ENCODE assay signal across 17 cellular contexts in genomic region chr13:113420833-113421600, GRCh38. TPM values are rescaled to one million over a fixed set of nuclear protein-coding genes. Genes with fewer than 3 reads are reported as not detected.
A peak's percentile ranks its signal among the peaks of the same experiment; 100 is the strongest.
DNase-seq lines count a peak whose midpoint lies in the region; ATAC-seq, FAIRE-seq and TF ChIP-seq lines count a peak whose summit lies in the region.
"Had no signal": no experiment of that assay in that cellular context is flagged by ENCODE, and none has a peak within 500 bp of the region (broad histone marks: within the 10 kb centered on the region; RNA-seq: fewer than 3 reads in every experiment).

No MANE protein-coding gene starts in this region.

- ATAC-seq in heart left ventricle (peak; percentile 10 to 25 (median 16)), HG03196 (IDR thresholded peaks at IDR 0.05; ENCODE audit: unreplicated experiment) (no peak), HG03520 (IDR thresholded peaks at IDR 0.05; ENCODE audit: unreplicated experiment) (no peak)
- ATAC-seq: naive thymus-derived CD4-positive, alpha-beta T cell had no signal

- intact Hi-C loops in heart left ventricle (cut with DNase I) (no loop called here), left ventricle myocardium inferior (cut with micrococcal nuclease) (no loop called here)

- H3K4me1 ChIP-seq in heart left ventricle (peaks cover 0 to 5% (median 0%) of the 10 kb centered on the region in 12 donors), left ventricle myocardium inferior (no peaks in the 10 kb centered on the region), SK-N-SH (ENCODE audit: control insufficient read depth in 1 of 2, insufficient read depth in 2 of 2, low read depth in 1 of 2, low read length in 1 of 2) (peaks cover 0 to 18% of the 10 kb centered on the region in 2 experiments; a peak in 2 of 4 replicates), hepatocyte (ENCODE audit: insufficient read depth) (peaks cover 11% of the 10 kb centered on the region)
- H3K4me1 ChIP-seq: colonic mucosa had no signal

- H4K20me1 ChIP-seq in SK-N-SH (ENCODE audit: insufficient read depth): no peaks in the 10 kb centered on the region
- H4K20me1 ChIP-seq in hepatocyte (ENCODE audit: insufficient read depth, poor library complexity, severe bottlenecking): no peaks in the 10 kb centered on the region

- no peaks in the 10 kb centered on the region for H3F3A ChIP-seq in SK-N-SH (replicated peaks; ENCODE audit: insufficient read depth)

- TF ChIP-seq EP300 in SK-N-SH (IDR thresholded peaks at IDR 0.05; ENCODE audit: borderline replicate concordance in 1 of 2, low read depth in 1 of 2, low read length in 1 of 2): no peak

- CTCF ChIA-PET in SK-N-SH (lab: Yijun Ruan, JAX): no interaction called here

- H3K27ac ChIP-seq in heart left ventricle (peak overlapping the region in 1 of 12 donors; percentile 82), left ventricle myocardium inferior (replicated peaks) (no peak overlapping the region), SK-N-SH (ENCODE audit: low read depth in 2 of 2, low read length in 1 of 2) (peak overlapping the region in 1 of 2 experiments; percentile 87; a peak in 2 of 4 replicates), hepatocyte (peak overlapping the region; percentile 85)
- H3K27ac ChIP-seq: colonic mucosa had no signal

- H3K79me2 ChIP-seq in SK-N-SH (ENCODE audit: insufficient read depth) (no peaks in the 10 kb centered on the region), hepatocyte (no peaks in the 10 kb centered on the region)

- peaks cover 0 to 58% (median 10%) of the 10 kb centered on the region in 9 donors for H3K36me3 ChIP-seq in heart left ventricle
- peaks cover 43% of the 10 kb centered on the region for H3K36me3 ChIP-seq in left ventricle myocardium inferior
- no peaks in the 10 kb centered on the region for H3K36me3 ChIP-seq in SK-N-SH (replicated peaks in 1 of 2; ENCODE audit: control insufficient read depth in 1 of 2, insufficient read depth in 2 of 2, low read length in 1 of 2)
- no peaks in the 10 kb centered on the region for H3K36me3 ChIP-seq in hepatocyte (replicated peaks; ENCODE audit: insufficient read depth, low read depth)
- H3K36me3 ChIP-seq: colonic mucosa had no signal

- H2AFZ ChIP-seq in SK-N-SH (ENCODE audit: low read depth) (no peak overlapping the region), hepatocyte (no peak overlapping the region)

- TF ChIP-seq POLR2A in heart left ventricle (IDR thresholded peaks at IDR 0.05): no peak

- no peak overlapping the region for H3K9ac ChIP-seq in SK-N-SH

- peak; percentile 17 for FAIRE-seq in urothelium cell line (lab: Jason Lieb, UNC)
- FAIRE-seq: endothelial cell of umbilical vein had no signal

- H3K4me3 ChIP-seq in heart left ventricle (no peak overlapping the region), left ventricle myocardium inferior (no peak overlapping the region), SK-N-SH (ENCODE audit: low read depth in 2 of 2, low read length in 1 of 2) (no peak overlapping the region), hepatocyte (no peak overlapping the region)
- H3K4me3 ChIP-seq: colonic mucosa had no signal

- H3K9me2 ChIP-seq in SK-N-SH: no peaks in the 10 kb centered on the region
- H3K9me2 ChIP-seq in hepatocyte (replicated peaks; ENCODE audit: insufficient read depth): no peaks in the 10 kb centered on the region

- H3K4me2 ChIP-seq in SK-N-SH (no peak overlapping the region), hepatocyte (peak overlapping the region; percentile 34)

- TF ChIP-seq RAD21 in SK-N-SH (IDR thresholded peaks at IDR 0.05; ENCODE audit: low read length): no peak

- WGBS in heart left ventricle, 4 donors: 72 to 85% (median 77%) methylated on average over 11 to 38 of the region's 38 CpGs
- 47% methylated on average over 33 of the region's 38 CpGs for WGBS in SK-N-SH (ENCODE audit: low lambda C conversion rate)
- WGBS in hepatocyte (ENCODE audit: low lambda C conversion rate, missing lambda C conversion rate): 86% methylated on average over 15 of the region's 38 CpGs

- H3K9me3 ChIP-seq in heart left ventricle (no peaks in the 10 kb centered on the region), left ventricle myocardium inferior (replicated peaks) (no peaks in the 10 kb centered on the region), SK-N-SH (no peaks in the 10 kb centered on the region), hepatocyte (ENCODE audit: low read depth) (no peaks in the 10 kb centered on the region)
- H3K9me3 ChIP-seq: colonic mucosa had no signal

- DNase-seq in heart left ventricle: peak in 2 of 5 donors; percentile 27 to 29
- no peak for DNase-seq in left ventricle myocardium inferior
- DNase-seq in SK-N-SH: peak; percentile 78
- no peak for DNase-seq in hepatocyte (ENCODE audit: low spot score)
- DNase-seq in urothelium cell line (ENCODE audit: low spot score): peak; percentile 32
- DNase-seq in DMS79 treated with DMSO at 0.1 percent for 48 hours (lab: John Stamatoyannopoulos, UW): no peak
- DNase-seq: activated gamma-delta T cell; anterior cingulate cortex; colonic mucosa; immature natural killer cell; naive thymus-derived CD4-positive, alpha-beta T cell; NCI-H2081 treated with DMSO at 0.1 percent for 48 hours; NCI-H526 treated with DMSO at 0.1 percent for 48 hours; stimulated activated naive CD4-positive, alpha-beta T cell treated with Interleukin-2 at 50 U/mL for 16 hours had no signal

- POLR2A ChIA-PET in SK-N-SH (lab: Yijun Ruan, JAX): no interaction called here

- H3K27me3 ChIP-seq in heart left ventricle: no peaks in the 10 kb centered on the region
- H3K27me3 ChIP-seq in left ventricle myocardium inferior (ENCODE audit: low read depth): no peaks in the 10 kb centered on the region
- H3K27me3 ChIP-seq in SK-N-SH (ENCODE audit: insufficient read depth): no peaks in the 10 kb centered on the region
- H3K27me3 ChIP-seq in hepatocyte: no peaks in the 10 kb centered on the region
- H3K27me3 ChIP-seq: colonic mucosa had no signal

- TF ChIP-seq CTCF in heart left ventricle (IDR thresholded peaks at IDR 0.05): no peak
- no peak for TF ChIP-seq CTCF in left ventricle myocardium inferior (IDR thresholded peaks at IDR 0.05; ENCODE audit: borderline replicate concordance)
- no peak for TF ChIP-seq CTCF in SK-N-SH (IDR thresholded peaks at IDR 0.05)
- no peak for TF ChIP-seq CTCF in hepatocyte (IDR thresholded peaks at IDR 0.05; ENCODE audit: poor library complexity)

TF ChIP-seq in SK-N-SH, 30 proteins besides CTCF, POLR2A, EP300 and RAD21:
- TF ChIP-seq YY1 (IDR thresholded peaks at IDR 0.05; ENCODE audit: low read depth): no peak
TF ChIP-seq in SK-N-SH: peak in this region for 0.

RNA-seq across cellular contexts. Expression of gene ADPRHL1, which starts 32.3 kb away (rescaled TPM):
- 100 to 1,000 TPM; 329 to 774 (median 572) TPM for total RNA-seq in heart left ventricle
- polyA plus RNA-seq in heart left ventricle: 100 to 1,000 TPM; 160 to 252 TPM
- 484 TPM for total RNA-seq in left ventricle myocardium inferior
- polyA plus RNA-seq in SK-N-SH (2012; rRNA removed): 1.0 and 1.2 TPM in 2 replicates
- 0.64 and 0.81 TPM in 2 replicates for polyA plus RNA-seq in SK-N-SH (2012; cell fraction: cytosol; rRNA removed)
- polyA plus RNA-seq in SK-N-SH (2012; cell fraction: nucleus; rRNA removed): 4.6 and 4.9 TPM in 2 replicates
- total RNA-seq in hepatocyte: 1.1 and 1.2 TPM in 2 replicates
- polyA plus RNA-seq in hepatocyte: 0.58 and 1.0 TPM in 2 replicates

RNA-seq across cellular contexts. Expression of gene GRTP1, which starts 57.1 kb away (rescaled TPM):
- total RNA-seq in heart left ventricle (under 1 TPM in 7 of 9 donors, not detected in 2; 0.36 to 1.00 (median 0.61) TPM), left ventricle myocardium inferior (1.6 TPM), hepatocyte (20.3 and 22.7 TPM in 2 replicates)
- polyA plus RNA-seq in heart left ventricle (1 to 10 TPM; 1.3 to 3.5 TPM), SK-N-SH (2012; rRNA removed) (8.0 and 10.2 TPM in 2 replicates), hepatocyte (20.4 and 22.1 TPM in 2 replicates)
- polyA plus RNA-seq in SK-N-SH (2012; cell fraction: cytosol; rRNA removed): 8.0 and 9.0 TPM in 2 replicates
- 15.9 and 16.6 TPM in 2 replicates for polyA plus RNA-seq in SK-N-SH (2012; cell fraction: nucleus; rRNA removed)
- total RNA-seq: endothelial cell of umbilical vein had no signal
- polyA plus RNA-seq: endothelial cell of umbilical vein had no signal

Comparison
In these comparisons a context has a peak if more than half of its experiments do, and no peak if none do; other contexts are left out.
1. ATAC-seq: peak in heart left ventricle (4 of 4); none in HG03196 (single experiment) and HG03520 (single experiment).
2. DNase-seq: peak in SK-N-SH (single experiment) and urothelium cell line (single experiment); none in left ventricle myocardium inferior (single experiment), hepatocyte (single experiment) and DMS79 treated with DMSO at 0.1 percent for 48 hours (single experiment).
3. RNA of gene ADPRHL1, which starts 32.3 kb away (total RNA-seq): 329 to 774 TPM in heart left ventricle and 484 TPM in left ventricle myocardium inferior (single experiment); 1.1 to 1.2 TPM in hepatocyte; every median in the first group is over 100 times any median in the second.